ENCODE assay signal across 20 cellular contexts in the genomic region with DNA sequence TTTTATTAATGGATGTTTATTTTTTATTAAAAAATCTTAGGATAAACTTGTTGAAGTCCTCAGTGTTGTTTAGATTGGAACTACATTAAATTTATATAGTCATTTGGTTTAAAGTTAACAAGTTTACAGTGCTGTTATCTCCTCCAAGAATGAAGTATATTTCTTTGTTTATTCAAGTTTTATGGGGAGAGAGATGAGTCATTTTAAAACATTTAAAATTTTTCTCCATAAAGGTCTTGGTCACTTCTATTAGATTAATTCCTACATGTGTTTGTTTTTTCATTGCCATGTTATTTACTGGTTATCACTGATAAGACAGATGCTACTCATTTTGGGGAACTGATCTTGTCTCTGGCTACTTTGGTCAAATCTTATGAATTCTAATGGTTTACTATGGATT.
DNase-seq lines count a peak whose midpoint lies in the region; ATAC-seq, FAIRE-seq and TF ChIP-seq lines count a peak whose summit lies in the region.
"Had no signal": no experiment of that assay in that cellular context is flagged by ENCODE, and none has a peak within 500 bp of the region (broad histone marks: within the 10 kb centered on the region; RNA-seq: fewer than 3 reads in every experiment).

No MANE protein-coding gene starts in this region.

- DNase-seq in HFFc6 (peak; percentile 27), amniotic epithelial cell (ENCODE audit: low read depth) (peak; percentile 26), iris pigment epithelial cell (ENCODE audit: low read depth) (peak; percentile 48), NCI-H345 treated with DMSO at 0.1 percent for 48 hours (lab: John Stamatoyannopoulos, UW; ENCODE audit: unreplicated experiment) (no peak), Right ventricle myocardium superior (no peak), BE2C (no peak), NCI-H146 (lab: John Stamatoyannopoulos, UW) (no peak)
- DNase-seq: 8988T; C1 segment of cervical spinal cord; CD8-positive, alpha-beta memory T cell; NCI-H1092; NCI-H2081; NCI-H2171 treated with DMSO at 0.1 percent for 48 hours; SW 1271 had no signal

- no peaks in the 10 kb centered on the region for H3K4me1 ChIP-seq in BE2C

- H3K36me3 ChIP-seq in BE2C: no peaks in the 10 kb centered on the region

- peaks cover 40% of the 10 kb centered on the region for H3K4me1 Mint-ChIP-seq in HFFc6 (ENCODE audit: low read depth)
- H3K4me1 Mint-ChIP-seq: CD8-positive, alpha-beta memory T cell had no signal

- H3K9me3 Mint-ChIP-seq in HFFc6: no peaks in the 10 kb centered on the region

- no peak for TF ChIP-seq CTCF in HFFc6 (IDR thresholded peaks at IDR 0.05)
- TF ChIP-seq CTCF in BE2C (IDR thresholded peaks at IDR 0.05; ENCODE audit: low read depth, low read length): no peak

- H3K27ac Mint-ChIP-seq in HFFc6: peak overlapping the region; percentile 8; the same call in 1 of the 2 replicates
- H3K27ac Mint-ChIP-seq: CD8-positive, alpha-beta memory T cell had no signal

- no peak overlapping the region for H3K4me3 Mint-ChIP-seq in HFFc6
- H3K4me3 Mint-ChIP-seq: CD8-positive, alpha-beta memory T cell had no signal

- ATAC-seq in Right ventricle myocardium superior (ENCODE audit: poor library complexity): no peak
- ATAC-seq: HCT116, Right ventricle myocardium inferior had no signal

- peak; percentile 30 for FAIRE-seq in A204.1 (lab: Jason Lieb, UNC)
- FAIRE-seq: D721Med, G401.6, RCC 7860 had no signal

- intact Hi-C loops in Right ventricle myocardium superior (cut with DNase I): no loop called here

- no peaks in the 10 kb centered on the region for H3K9me3 ChIP-seq in BE2C

- H3K4me3 ChIP-seq in BE2C (ENCODE audit: low read depth, low read length): no peak overlapping the region

- peaks cover 6% of the 10 kb centered on the region; the same call in 1 of the 2 replicates for H3K36me3 Mint-ChIP-seq in HFFc6 (ENCODE audit: low read depth)
- H3K36me3 Mint-ChIP-seq: CD8-positive, alpha-beta memory T cell had no signal

- no peaks in the 10 kb centered on the region for H3K27me3 Mint-ChIP-seq in HFFc6 (ENCODE audit: insufficient read depth)
- H3K27me3 Mint-ChIP-seq: CD8-positive, alpha-beta memory T cell had no signal

- H3K27me3 ChIP-seq in BE2C: no peaks in the 10 kb centered on the region

Comparison
In these comparisons a context has a peak if more than half of its experiments do, and no peak if none do; other contexts are left out.
1. DNase-seq: peak in HFFc6 (single experiment), amniotic epithelial cell (single experiment) and iris pigment epithelial cell (single experiment); none in NCI-H345 treated with DMSO at 0.1 percent for 48 hours (single experiment), Right ventricle myocardium superior (single experiment), BE2C (single experiment) and NCI-H146 (single experiment).